ENCODE assay signal across 8 cellular contexts in genomic region chr17:68512967-68513474, GRCh38. TPM values are rescaled to one million over a fixed set of nuclear protein-coding genes. Genes with fewer than 3 reads are reported as not detected.
DNase-seq lines count a peak whose midpoint lies in the region; ATAC-seq and TF ChIP-seq lines count a peak whose summit lies in the region.

No MANE protein-coding gene starts in this region.

- H3K27me3 Mint-ChIP-seq in activated CD4-positive, alpha-beta T cell treated with anti-CD3 and anti-CD28 coated beads, Interleukin-2, amount 10 ng/mL, durations not matched to agents 7 days and 5 days, result no peaks in the 10 kb centered on the region

- H3K4me1 Mint-ChIP-seq in activated CD4-positive, alpha-beta T cell treated with anti-CD3 and anti-CD28 coated beads, Interleukin-2, amount 10 ng/mL, durations not matched to agents 7 days and 5 days, result peaks cover 51% of the 10 kb centered on the region

- CTCF ChIA-PET in activated CD4-positive, alpha-beta T cell treated with anti-CD3 and anti-CD28 coated beads, Interleukin-2, amount 10 ng/mL, durations not matched to agents 7 days and 5 days (lab: Charles Lee), result interaction anchor here (1.1 to 1.7 kb wide), 3 partner anchors 13 to 43 kb away, joined by 3 to 13 read pairs (median 5); no protein-coding TSS in a partner anchor
- CTCF ChIA-PET in mammary epithelial cell (lab: Charles Lee; ENCODE audit: low non-redundant PET), result no interaction called here

- peaks cover 2% of the 10 kb centered on the region for H3K9me3 Mint-ChIP-seq in activated CD4-positive, alpha-beta T cell treated with anti-CD3 and anti-CD28 coated beads, Interleukin-2, amount 10 ng/mL, durations not matched to agents 7 days and 5 days

- 0% methylated on average over 15 of the region's 20 CpGs for WGBS in mammary epithelial cell (ENCODE audit: low coverage, missing lambda C conversion rate)

- intact Hi-C loops in mammary epithelial cell (cut with micrococcal nuclease), result loop anchor here (2.0 to 5.0 kb wide), 2 partner anchors 56 to 266 kb away; partner anchors contain the start of genes AMZ2 and WIPI1
- intact Hi-C loops in left colon (cut with DNase I, micrococcal nuclease), result no loop called here

- H2AFZ ChIP-seq in mammary epithelial cell (ENCODE audit: low read depth, low read length), result peak overlapping the region; percentile 93

- peaks cover 2% of the 10 kb centered on the region for H4K20me1 ChIP-seq in mammary epithelial cell (ENCODE audit: insufficient read depth, low read length)

- H3K4me1 ChIP-seq in mammary epithelial cell (ENCODE audit: insufficient read depth, low read length) (peaks cover 33% of the 10 kb centered on the region), subcutaneous abdominal adipose tissue (ENCODE audit: control insufficient read depth in 5 of 5, insufficient read depth in 5 of 5, low read length in 5 of 5) (peaks cover 8 to 63% (median 48%) of the 10 kb centered on the region in 5 donors)

- H3K4me3 Mint-ChIP-seq in activated CD4-positive, alpha-beta T cell treated with anti-CD3 and anti-CD28 coated beads, Interleukin-2, amount 10 ng/mL, durations not matched to agents 7 days and 5 days, result peak overlapping the region; percentile 92

- H3K36me3 Mint-ChIP-seq in activated CD4-positive, alpha-beta T cell treated with anti-CD3 and anti-CD28 coated beads, Interleukin-2, amount 10 ng/mL, durations not matched to agents 7 days and 5 days (ENCODE audit: low read depth), result peaks cover 34% of the 10 kb centered on the region

- peak overlapping the region; percentile 96 for H3K27ac Mint-ChIP-seq in activated CD4-positive, alpha-beta T cell treated with anti-CD3 and anti-CD28 coated beads, Interleukin-2, amount 10 ng/mL, durations not matched to agents 7 days and 5 days

- peak overlapping the region; percentile 91 for H3K4me2 ChIP-seq in mammary epithelial cell (ENCODE audit: insufficient read depth, low read depth, low read length)

- POLR2A ChIA-PET in activated CD4-positive, alpha-beta T cell treated with anti-CD3 and anti-CD28 coated beads, Interleukin-2, amount 10 ng/mL, durations not matched to agents 7 days and 5 days (lab: Charles Lee), result no interaction called here

- no peak for TF ChIP-seq CTCF in mammary epithelial cell (conservative IDR thresholded peaks at IDR 0.05 in 1 of 2, IDR thresholded peaks at IDR 0.05 in 1 of 2; ENCODE audit: extremely low read depth in 1 of 2, insufficient read depth in 1 of 2, low read depth in 1 of 2, low read length in 2 of 2)

- H3K9me3 ChIP-seq in mammary epithelial cell (replicated peaks; ENCODE audit: insufficient read depth, low read length), result no peaks in the 10 kb centered on the region
- H3K9me3 ChIP-seq in subcutaneous abdominal adipose tissue (ENCODE audit: control insufficient read depth in 5 of 5, low read length in 5 of 5), result no peaks in the 10 kb centered on the region

- dilution Hi-C loops in mammary epithelial cell (cut with HindIII; ENCODE audit: low sequenced_read_pairs), result no loop called here

- H3K4me3 ChIP-seq in mammary epithelial cell (replicated peaks in 1 of 3; ENCODE audit: insufficient read depth in 1 of 3, low read depth in 2 of 3, low read length in 3 of 3) (peak overlapping the region; percentile 79 to 91 (median 88)), subcutaneous abdominal adipose tissue (ENCODE audit: low read depth in 1 of 5, low read length in 5 of 5) (peak overlapping the region; percentile 79 to 98 (median 95))

- H3K9ac ChIP-seq in mammary epithelial cell (ENCODE audit: insufficient read depth, low read length) (peak overlapping the region; percentile 97), subcutaneous abdominal adipose tissue (ENCODE audit: low read length in 5 of 5) (peak overlapping the region; percentile 92 to 99 (median 99))

- H3K27ac ChIP-seq in mammary epithelial cell (ENCODE audit: insufficient read depth, low read depth, low read length) (peak overlapping the region; percentile 95), subcutaneous abdominal adipose tissue (ENCODE audit: low read depth, low read length) (peak overlapping the region; percentile 99)

- BruUV-seq in mammary epithelial cell (replicated peaks; lab: Mats Ljungman, UMichigan), result no TSS peak

- DNase-seq in activated CD4-positive, alpha-beta T cell treated with anti-CD3 and anti-CD28 coated beads, Interleukin-2, amount 10 ng/mL, durations not matched to agents 7 days and 5 days, result no peak
- no peak for DNase-seq in activated CD4-positive, alpha-beta T cell treated with anti-CD3 and anti-CD28 coated beads, Interleukin-2, amount 50 U/mL, for 1 hour
- DNase-seq in NCI-H69 (lab: John Stamatoyannopoulos, UW) (peak; percentile 73), mammary epithelial cell (peak; percentile 44), left colon (no peak)

- H3K36me3 ChIP-seq in mammary epithelial cell (ENCODE audit: insufficient read depth, low read length), result peaks cover 9% of the 10 kb centered on the region
- H3K36me3 ChIP-seq in subcutaneous abdominal adipose tissue (ENCODE audit: control insufficient read depth in 5 of 5, insufficient read depth in 5 of 5, low read length in 5 of 5), result peaks cover 10 to 25% (median 13%) of the 10 kb centered on the region in 5 donors

- in situ Hi-C loops in mammary epithelial cell (cut with MboI; ENCODE audit: low sequenced_read_pairs in 2 of 2), result no loop called here

- H3K27me3 ChIP-seq in mammary epithelial cell (ENCODE audit: insufficient read depth, low read length), result no peaks in the 10 kb centered on the region
- H3K27me3 ChIP-seq in subcutaneous abdominal adipose tissue (ENCODE audit: control insufficient read depth in 5 of 5, insufficient read depth in 4 of 5, low read length in 5 of 5), result no peaks in the 10 kb centered on the region

- peaks cover 57% of the 10 kb centered on the region for H3K79me2 ChIP-seq in mammary epithelial cell (ENCODE audit: insufficient read depth, low read length)

- ATAC-seq in left colon (peak; percentile 6), HG03135 (IDR thresholded peaks at IDR 0.05; ENCODE audit: unreplicated experiment) (no peak), HG02870 (IDR thresholded peaks at IDR 0.05; ENCODE audit: unreplicated experiment) (no peak)

RNA-seq across cellular contexts. Expression of gene PRKAR1A, which starts 0.8 kb away (rescaled TPM):
- total RNA-seq in activated CD4-positive, alpha-beta T cell treated with anti-CD3 and anti-CD28 coated beads, Interleukin-2, amount 10 ng/mL, durations not matched to agents 7 days and 5 days, result 100 to 1,000 TPM; 200 to 203 TPM
- 100 to 1,000 TPM; 253 to 261 TPM for total RNA-seq in mammary epithelial cell
- polyA plus RNA-seq in mammary epithelial cell, result 129 TPM
- polyA minus RNA-seq in mammary epithelial cell, result 360 TPM
- total RNA-seq in left colon, result 100 to 1,000 TPM; 146 to 159 TPM

RNA-seq across cellular contexts. Expression of gene WIPI1, which starts 55.7 kb away (rescaled TPM):
- total RNA-seq in activated CD4-positive, alpha-beta T cell treated with anti-CD3 and anti-CD28 coated beads, Interleukin-2, amount 10 ng/mL, durations not matched to agents 7 days and 5 days, result 10 to 100 TPM; 28.2 to 34.4 TPM
- 10 to 100 TPM; 44.9 to 79.0 TPM for total RNA-seq in mammary epithelial cell
- polyA plus RNA-seq in mammary epithelial cell, result 40.2 TPM
- polyA minus RNA-seq in mammary epithelial cell, result 61.3 TPM
- total RNA-seq in left colon, result 10 to 100 TPM; 78.3 to 95.3 TPM

Comparison
In these comparisons a context has a peak if more than half of its experiments do, and no peak if none do; other contexts are left out.
1. DNase-seq: peak in NCI-H69 (single experiment) and mammary epithelial cell (single experiment); none in activated CD4-positive, alpha-beta T cell treated with anti-CD3 and anti-CD28 coated beads, Interleukin-2, amount 10 ng/mL, durations not matched to agents 7 days and 5 days (single experiment), activated CD4-positive, alpha-beta T cell treated with anti-CD3 and anti-CD28 coated beads, Interleukin-2, amount 50 U/mL, for 1 hour (single experiment) and left colon (0 of 2).